In genomic region chr18:35122586-35123224, GRCh38 we compare ENCODE assay signal across 8 cellular contexts.
DNase-seq lines count a peak whose midpoint lies in the region; ATAC-seq and TF ChIP-seq lines count a peak whose summit lies in the region.

No MANE protein-coding gene starts in this region.

- peak; percentile 14 for TF ChIP-seq CTCF in AG04449 (IDR thresholded peaks at IDR 0.05; ENCODE audit: insufficient read depth, low read length, missing control alignments)
- peak; percentile 67 for TF ChIP-seq CTCF in chondrocyte (IDR thresholded peaks at IDR 0.05)

- CTCF ChIA-PET in AG04449 (lab: Yijun Ruan, JAX), result interaction anchor here (0.7 to 1.8 kb wide), 8 partner anchors 10 to 256 kb away, joined by 3 to 8 read pairs (median 4); no protein-coding TSS in a partner anchor

- POLR2A ChIA-PET in AG04449 (lab: Yijun Ruan, JAX), result no interaction called here

- peak; percentile 94 for ATAC-seq in GM18907 (IDR thresholded peaks at IDR 0.05; ENCODE audit: unreplicated experiment)
- peak; percentile 96 for ATAC-seq in HG03432 (IDR thresholded peaks at IDR 0.05; ENCODE audit: unreplicated experiment)
- ATAC-seq in HG03108 (IDR thresholded peaks at IDR 0.05; ENCODE audit: unreplicated experiment), result no peak
- ATAC-seq in HG03175 (IDR thresholded peaks at IDR 0.05; ENCODE audit: unreplicated experiment), result no peak

- no peaks in the 10 kb centered on the region for H3K9me3 Mint-ChIP-seq in chondrocyte (ENCODE audit: low read depth)

- H3K27ac Mint-ChIP-seq in chondrocyte (ENCODE audit: unreplicated experiment), result no peak overlapping the region

- H3K27me3 Mint-ChIP-seq in chondrocyte (ENCODE audit: low read depth), result no peaks in the 10 kb centered on the region

- H3K4me3 Mint-ChIP-seq in chondrocyte (ENCODE audit: unreplicated experiment), result no peak overlapping the region

- DNase-seq in AG04449 (ENCODE audit: low read depth, low spot score) (no peak), chondrocyte (ENCODE audit: low spot score) (no peak), putamen (ENCODE audit: low spot score) (peak; percentile 52), DMS153 (lab: John Stamatoyannopoulos, UW) (no peak)

- peaks cover 22% of the 10 kb centered on the region for H3K4me1 Mint-ChIP-seq in chondrocyte (ENCODE audit: low read depth)

- peaks cover 1% of the 10 kb centered on the region for H3K36me3 Mint-ChIP-seq in chondrocyte (ENCODE audit: low read depth)

- H3K4me3 ChIP-seq in AG04449 (ENCODE audit: low read depth, low read length), result no peak overlapping the region

Comparison
In these comparisons a context has a peak if more than half of its experiments do, and no peak if none do; other contexts are left out.
1. ATAC-seq: peak in GM18907 (single experiment) and HG03432 (single experiment); none in HG03108 (single experiment) and HG03175 (single experiment).